2 cellular contexts compared by ENCODE assay signal in genomic region chr12:66636771-66637170, GRCh38.
TF ChIP-seq lines count a peak whose summit lies in the region.

No MANE protein-coding gene starts in this region.

TF ChIP-seq in GM23338, 12 proteins besides CTCF, POLR2A, EP300 and RAD21:
- no peak for TF ChIP-seq EZH2 (IDR thresholded peaks at IDR 0.05; ENCODE audit: low read depth, unreplicated experiment)
- TF ChIP-seq ZNF114 (CRISPR knock-in tag; IDR thresholded peaks at IDR 0.05) = no peak
- TF ChIP-seq STAT1 (IDR thresholded peaks at IDR 0.05; ENCODE audit: unreplicated experiment) = no peak
- TF ChIP-seq REST (IDR thresholded peaks at IDR 0.05; ENCODE audit: unreplicated experiment) = no peak
- TF ChIP-seq ETS1 (IDR thresholded peaks at IDR 0.05) = no peak
- TF ChIP-seq JUNB (IDR thresholded peaks at IDR 0.05; ENCODE audit: unreplicated experiment) = no peak
- TF ChIP-seq ZNF462 (CRISPR knock-in tag; IDR thresholded peaks at IDR 0.05) = no peak
- TF ChIP-seq NANOG (IDR thresholded peaks at IDR 0.05; ENCODE audit: borderline replicate concordance) = no peak
- no peak for TF ChIP-seq ZNF331 (CRISPR knock-in tag; IDR thresholded peaks at IDR 0.05; ENCODE audit: low read depth)
- no peak for TF ChIP-seq POLR2AphosphoS5 (IDR thresholded peaks at IDR 0.05; ENCODE audit: low read depth)
- TF ChIP-seq EZH2phosphoT487 (IDR thresholded peaks at IDR 0.05; ENCODE audit: unreplicated experiment) = no peak
- TF ChIP-seq CREB1 (CRISPR knock-in tag; IDR thresholded peaks at IDR 0.05; ENCODE audit: low read depth) = no peak
TF ChIP-seq in GM23338: peak in this region for 0.

TF ChIP-seq in HepG2, 621 proteins besides CTCF, POLR2A, EP300 and RAD21:
- no peak for TF ChIP-seq MEIS1 (CRISPR knock-in tag; IDR thresholded peaks at IDR 0.05; ENCODE audit: borderline replicate concordance)
- no peak for TF ChIP-seq HHEX (CRISPR knock-in tag; IDR thresholded peaks at IDR 0.05)
- no peak for TF ChIP-seq KLF13 (CRISPR knock-in tag; IDR thresholded peaks at IDR 0.05)
